Comparison of ENCODE assay signal across 8 cellular contexts in genomic region chr4:162163892-162164759, GRCh38. TPM values are rescaled to one million over a fixed set of nuclear protein-coding genes. Genes with fewer than 3 reads are reported as not detected.
A peak's percentile ranks its signal among the peaks of the same experiment; 100 is the strongest.
DNase-seq lines count a peak whose midpoint lies in the region; ATAC-seq and TF ChIP-seq lines count a peak whose summit lies in the region.

TSS of gene FSTL5 (minus strand) at chr4:162164000. CDS start at chr4:162111396, 52,604 bp downstream.

- H3K14ac ChIP-seq in trophoblast cell (ENCODE audit: low read length), result no peak within 1 kb of the TSS

- peak within 1 kb of the TSS; percentile 50 for H3K4me3 ChIP-seq in AG04449 (ENCODE audit: low read depth, low read length)
- H3K4me3 ChIP-seq in left ventricle myocardium inferior, result peak within 1 kb of the TSS; percentile 56
- H3K4me3 ChIP-seq in trophoblast cell (ENCODE audit: low read depth, low read length), result peak within 1 kb of the TSS; percentile 79
- peak within 1 kb of the TSS in 1 of 2 donors; percentile 4 for H3K4me3 ChIP-seq in prostate gland

- no peaks in the 10 kb centered on the region for H3K36me3 ChIP-seq in left ventricle myocardium inferior
- no peaks in the 10 kb centered on the region for H3K36me3 ChIP-seq in trophoblast cell (ENCODE audit: control insufficient read depth in 1 of 2, insufficient read depth in 2 of 2, low read length in 2 of 2)
- no peaks in the 10 kb centered on the region for H3K36me3 ChIP-seq in prostate gland

- no peaks in the 10 kb centered on the region for H3K36me3 Mint-ChIP-seq in activated naive CD8-positive, alpha-beta T cell treated with anti-CD3 and anti-CD28 coated beads, Interleukin-2, amount 10 ng/mL, durations not matched to agents 7 days and 5 days

- peak within 1 kb of the TSS; percentile 99 for H2AFZ ChIP-seq in trophoblast cell (ENCODE audit: insufficient read depth, low read length, poor library complexity)

- no peak within 1 kb of the TSS for H2AK5ac ChIP-seq in trophoblast cell (ENCODE audit: low read length)

- H3K9me3 Mint-ChIP-seq in activated naive CD8-positive, alpha-beta T cell treated with anti-CD3 and anti-CD28 coated beads, Interleukin-2, amount 10 ng/mL, durations not matched to agents 7 days and 5 days, result no peaks in the 10 kb centered on the region

- H3K27me3 ChIP-seq in left ventricle myocardium inferior (ENCODE audit: low read depth) (peaks cover 34% of the 10 kb centered on the region), trophoblast cell (ENCODE audit: insufficient read depth, low read length) (no peaks in the 10 kb centered on the region), prostate gland (replicated peaks; ENCODE audit: insufficient read depth) (no peaks in the 10 kb centered on the region)

- H4K8ac ChIP-seq in trophoblast cell (ENCODE audit: low read depth, low read length), result no peak within 1 kb of the TSS

- no CpG with 5 or more reads among the region's 39 CpGs for WGBS in trophoblast cell (ENCODE audit: extremely low coverage, insufficient coverage, insufficient read length)
- WGBS in prostate gland, result 2% methylated on average over 39 of the region's 39 CpGs

- intact Hi-C loops in left ventricle myocardium inferior (cut with micrococcal nuclease), result no loop called here
- intact Hi-C loops in prostate gland (cut with DNase I), result no loop called here

- no peak within 1 kb of the TSS for H2BK5ac ChIP-seq in trophoblast cell (ENCODE audit: low read depth, low read length, poor library complexity)

- POLR2A ChIA-PET in AG04449 (lab: Yijun Ruan, JAX), result no interaction called here
- POLR2A ChIA-PET in activated naive CD8-positive, alpha-beta T cell treated with anti-CD3 and anti-CD28 coated beads, Interleukin-2, amount 10 ng/mL, durations not matched to agents 7 days and 5 days (lab: Charles Lee), result no interaction called here

- H3K4me1 ChIP-seq in left ventricle myocardium inferior, result peaks cover 11% of the 10 kb centered on the region
- peaks cover 2% of the 10 kb centered on the region in 2 experiments for H3K4me1 ChIP-seq in trophoblast cell (ENCODE audit: control insufficient read depth in 1 of 2, insufficient read depth in 2 of 2, low read length in 2 of 2)
- no peaks in the 10 kb centered on the region for H3K4me1 ChIP-seq in prostate gland (replicated peaks)

- peaks cover 2% of the 10 kb centered on the region for H3K79me1 ChIP-seq in trophoblast cell (ENCODE audit: low read length)

- CTCF ChIA-PET in AG04449 (lab: Yijun Ruan, JAX), result no interaction called here

- peaks cover 2% of the 10 kb centered on the region for H3K79me2 ChIP-seq in trophoblast cell (ENCODE audit: control insufficient read depth, insufficient read depth, low read length, poor library complexity)

- H3K4me2 ChIP-seq in trophoblast cell (ENCODE audit: low read length), result peak within 1 kb of the TSS; percentile 77

- no peak for DNase-seq in AG04449 (ENCODE audit: low read depth, low spot score)
- peak; percentile 84 for DNase-seq in NCI-H82 treated with DMSO at 0.1 percent for 48 hours (lab: John Stamatoyannopoulos, UW; ENCODE audit: unreplicated experiment)
- DNase-seq in activated naive CD8-positive, alpha-beta T cell treated with anti-CD3 and anti-CD28 coated beads, Interleukin-2, amount 10 ng/mL, durations not matched to agents 7 days and 5 days, result peak; percentile 27
- peak; percentile 18 for DNase-seq in left ventricle myocardium inferior
- peak; percentile 41 to 42 for DNase-seq in trophoblast cell
- no peak for DNase-seq in prostate gland (ENCODE audit: low spot score)

- no peak within 1 kb of the TSS for H3K23ac ChIP-seq in trophoblast cell (ENCODE audit: low read length)

- no peaks in the 10 kb centered on the region for H3K9me3 ChIP-seq in left ventricle myocardium inferior (replicated peaks)
- H3K9me3 ChIP-seq in trophoblast cell (ENCODE audit: insufficient read depth, low read depth, low read length), result no peaks in the 10 kb centered on the region
- no peaks in the 10 kb centered on the region for H3K9me3 ChIP-seq in prostate gland

- no peak within 1 kb of the TSS for H3K27ac ChIP-seq in left ventricle myocardium inferior (replicated peaks)
- H3K27ac ChIP-seq in trophoblast cell (ENCODE audit: low read depth, low read length), result no peak within 1 kb of the TSS
- no peak within 1 kb of the TSS for H3K27ac ChIP-seq in prostate gland

- ATAC-seq in GM18520 (IDR thresholded peaks at IDR 0.05; ENCODE audit: unreplicated experiment), result peak; percentile 94
- peak; percentile 97 for ATAC-seq in HG03039 (IDR thresholded peaks at IDR 0.05; ENCODE audit: unreplicated experiment)
- peak; percentile 50 for ATAC-seq in activated naive CD8-positive, alpha-beta T cell treated with anti-CD3 and anti-CD28 coated beads, Interleukin-2, amount 10 ng/mL, durations not matched to agents 7 days and 5 days (ENCODE audit: low read depth)

- H3K27ac Mint-ChIP-seq in activated naive CD8-positive, alpha-beta T cell treated with anti-CD3 and anti-CD28 coated beads, Interleukin-2, amount 10 ng/mL, durations not matched to agents 7 days and 5 days, result no peak within 1 kb of the TSS

- TF ChIP-seq POLR2A in prostate gland (IDR thresholded peaks at IDR 0.05), result no peak

- peak within 1 kb of the TSS; percentile 42 for H3K4me3 Mint-ChIP-seq in activated naive CD8-positive, alpha-beta T cell treated with anti-CD3 and anti-CD28 coated beads, Interleukin-2, amount 10 ng/mL, durations not matched to agents 7 days and 5 days

- no peaks in the 10 kb centered on the region for H3K27me3 Mint-ChIP-seq in activated naive CD8-positive, alpha-beta T cell treated with anti-CD3 and anti-CD28 coated beads, Interleukin-2, amount 10 ng/mL, durations not matched to agents 7 days and 5 days

- no peak within 1 kb of the TSS for H3K4ac ChIP-seq in trophoblast cell (ENCODE audit: low read depth, low read length)

- H3K18ac ChIP-seq in trophoblast cell (ENCODE audit: low read length), result no peak within 1 kb of the TSS

- no peak within 1 kb of the TSS for H4K91ac ChIP-seq in trophoblast cell (ENCODE audit: low read depth, low read length)

- no peak within 1 kb of the TSS for H3K9ac ChIP-seq in trophoblast cell (ENCODE audit: low read length)

- H4K12ac ChIP-seq in trophoblast cell (ENCODE audit: low read depth, low read length), result no peak within 1 kb of the TSS

- TF ChIP-seq CTCF in AG04449 (IDR thresholded peaks at IDR 0.05; ENCODE audit: insufficient read depth, low read length, missing control alignments) (no peak), left ventricle myocardium inferior (IDR thresholded peaks at IDR 0.05; ENCODE audit: borderline replicate concordance) (no peak), prostate gland (IDR thresholded peaks at IDR 0.05) (no peak)

- H2BK120ac ChIP-seq in trophoblast cell (ENCODE audit: insufficient read depth, low read length, poor library complexity), result peak within 1 kb of the TSS; percentile 57

- peak within 1 kb of the TSS; percentile 35 for H2BK12ac ChIP-seq in trophoblast cell (ENCODE audit: low read length)

- H3K4me1 Mint-ChIP-seq in activated naive CD8-positive, alpha-beta T cell treated with anti-CD3 and anti-CD28 coated beads, Interleukin-2, amount 10 ng/mL, durations not matched to agents 7 days and 5 days, result peaks cover 1% of the 10 kb centered on the region

RNA-seq across cellular contexts. Expression of gene FSTL5, which starts in this region (rescaled TPM):
- total RNA-seq in activated naive CD8-positive, alpha-beta T cell treated with anti-CD3 and anti-CD28 coated beads, Interleukin-2, amount 10 ng/mL, durations not matched to agents 7 days and 5 days, result not detected
- total RNA-seq in left ventricle myocardium inferior (not detected), prostate gland (under 1 TPM in 1 of 2 donors, not detected in 1; 0.45 TPM)
- polyA plus RNA-seq in trophoblast cell (2013), result 0.01 TPM in 2 replicates

Comparison
In these comparisons a context has a peak if more than half of its experiments do, and no peak if none do; other contexts are left out.
1. Peak in DNase-seq and ATAC-seq in activated naive CD8-positive, alpha-beta T cell treated with anti-CD3 and anti-CD28 coated beads, Interleukin-2, amount 10 ng/mL, durations not matched to agents 7 days and 5 days; RNA of the gene not detected or under 1 TPM.
2. Peak in DNase-seq and H3K4me3 ChIP-seq in left ventricle myocardium inferior; RNA of the gene not detected or under 1 TPM.
3. DNase-seq: peak in NCI-H82 treated with DMSO at 0.1 percent for 48 hours (single experiment) and trophoblast cell (2 of 2); none in AG04449 (single experiment) and prostate gland (single experiment).
4. Peak in every context shown above with its lines, with median percentiles within 50 percentile points of each other: ATAC-seq.